1 cellular context compared by ENCODE assay signal in the genomic region with DNA sequence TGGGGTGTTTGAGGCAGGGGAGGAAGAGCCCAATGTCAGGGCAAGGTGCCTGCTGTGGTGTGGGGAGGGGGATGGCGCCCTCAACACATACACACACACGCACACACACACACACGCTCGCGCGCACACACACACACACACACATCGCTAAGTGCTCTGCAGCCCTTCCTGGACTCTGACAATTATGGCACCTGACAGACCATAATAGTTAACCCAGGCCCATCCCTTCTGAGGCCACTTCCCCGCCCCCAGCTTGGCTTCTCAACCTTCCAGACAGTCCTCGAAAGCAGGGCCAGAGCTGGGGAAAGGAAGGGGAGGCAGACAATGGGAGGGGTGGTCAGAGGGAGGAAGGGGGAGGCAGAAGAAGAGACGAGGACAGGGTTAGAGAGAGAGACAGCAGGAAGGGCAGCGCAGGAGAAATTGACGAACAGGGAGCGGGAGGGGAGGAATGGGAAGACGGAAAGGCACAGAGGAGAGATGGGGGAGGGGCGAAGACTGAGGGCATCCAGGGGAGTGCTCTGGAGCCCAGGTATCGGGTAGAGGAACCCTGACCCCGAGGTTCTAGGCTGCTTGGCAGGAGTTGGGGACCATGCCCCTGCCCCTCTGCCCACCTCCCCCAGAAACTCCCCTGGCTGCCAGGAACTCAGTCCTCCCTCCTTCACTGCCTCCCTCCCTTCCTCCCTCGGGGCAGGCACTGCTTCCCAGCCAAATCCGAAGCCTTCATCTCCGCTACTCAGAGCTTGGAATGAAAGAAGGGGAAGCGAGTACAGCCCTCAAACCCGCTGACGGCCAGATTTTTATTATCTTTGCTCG.
TF ChIP-seq lines count a peak whose summit lies in the region.

No MANE protein-coding gene starts in this region.

TF ChIP-seq in HepG2, 621 proteins besides CTCF, POLR2A, EP300 and RAD21 (continued from another document and continues in another):
- TF ChIP-seq, protein P1, sequence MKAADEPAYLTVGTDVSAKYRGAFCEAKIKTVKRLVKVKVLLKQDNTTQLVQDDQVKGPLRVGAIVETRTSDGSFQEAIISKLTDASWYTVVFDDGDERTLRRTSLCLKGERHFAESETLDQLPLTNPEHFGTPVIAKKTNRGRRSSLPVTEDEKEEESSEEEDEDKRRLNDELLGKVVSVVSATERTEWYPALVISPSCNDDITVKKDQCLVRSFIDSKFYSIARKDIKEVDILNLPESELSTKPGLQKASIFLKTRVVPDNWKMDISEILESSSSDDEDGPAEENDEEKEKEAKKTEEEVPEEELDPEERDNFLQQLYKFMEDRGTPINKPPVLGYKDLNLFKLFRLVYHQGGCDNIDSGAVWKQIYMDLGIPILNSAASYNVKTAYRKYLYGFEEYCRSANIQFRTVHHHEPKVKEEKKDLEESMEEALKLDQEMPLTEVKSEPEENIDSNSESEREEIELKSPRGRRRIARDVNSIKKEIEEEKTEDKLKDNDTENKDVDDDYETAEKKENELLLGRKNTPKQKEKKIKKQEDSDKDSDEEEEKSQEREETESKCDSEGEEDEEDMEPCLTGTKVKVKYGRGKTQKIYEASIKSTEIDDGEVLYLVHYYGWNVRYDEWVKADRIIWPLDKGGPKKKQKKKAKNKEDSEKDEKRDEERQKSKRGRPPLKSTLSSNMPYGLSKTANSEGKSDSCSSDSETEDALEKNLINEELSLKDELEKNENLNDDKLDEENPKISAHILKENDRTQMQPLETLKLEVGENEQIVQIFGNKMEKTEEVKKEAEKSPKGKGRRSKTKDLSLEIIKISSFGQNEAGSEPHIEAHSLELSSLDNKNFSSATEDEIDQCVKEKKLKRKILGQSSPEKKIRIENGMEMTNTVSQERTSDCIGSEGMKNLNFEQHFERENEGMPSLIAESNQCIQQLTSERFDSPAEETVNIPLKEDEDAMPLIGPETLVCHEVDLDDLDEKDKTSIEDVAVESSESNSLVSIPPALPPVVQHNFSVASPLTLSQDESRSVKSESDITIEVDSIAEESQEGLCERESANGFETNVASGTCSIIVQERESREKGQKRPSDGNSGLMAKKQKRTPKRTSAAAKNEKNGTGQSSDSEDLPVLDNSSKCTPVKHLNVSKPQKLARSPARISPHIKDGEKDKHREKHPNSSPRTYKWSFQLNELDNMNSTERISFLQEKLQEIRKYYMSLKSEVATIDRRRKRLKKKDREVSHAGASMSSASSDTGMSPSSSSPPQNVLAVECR (CRISPR knock-in tag; IDR thresholded peaks at IDR 0.05; ENCODE audit: borderline replicate concordance) = peak; percentile 54; the same call in 1 of the 2 replicates
- TF ChIP-seq ZNF746 (CRISPR knock-in tag; IDR thresholded peaks at IDR 0.05) (no peak), ZNF235 (CRISPR knock-in tag; IDR thresholded peaks at IDR 0.05; ENCODE audit: borderline replicate concordance) (no peak), ZGPAT (CRISPR knock-in tag; IDR thresholded peaks at IDR 0.05) (no peak), FOXC1 (CRISPR knock-in tag; IDR thresholded peaks at IDR 0.05; ENCODE audit: borderline replicate concordance) (no peak), GATA4 (IDR thresholded peaks at IDR 0.05; ENCODE audit: borderline replicate concordance, low read depth) (no peak), ZNF383 (CRISPR knock-in tag; IDR thresholded peaks at IDR 0.05; ENCODE audit: borderline replicate concordance) (no peak), ZNF788 (CRISPR knock-in tag; IDR thresholded peaks at IDR 0.05; ENCODE audit: borderline replicate concordance) (peak; percentile 76; the same call in 1 of the 2 replicates), TOE1 (CRISPR knock-in tag; IDR thresholded peaks at IDR 0.05) (no peak), ZNF367 (CRISPR knock-in tag; IDR thresholded peaks at IDR 0.05; ENCODE audit: borderline replicate concordance) (no peak), ZNF816 (CRISPR knock-in tag; IDR thresholded peaks at IDR 0.05; ENCODE audit: borderline replicate concordance) (no peak), ZNF484 (CRISPR knock-in tag; IDR thresholded peaks at IDR 0.05; ENCODE audit: borderline replicate concordance, low read depth) (no peak), JDP2 (CRISPR knock-in tag; IDR thresholded peaks at IDR 0.05; ENCODE audit: borderline replicate concordance) (no peak), KLF11 (CRISPR knock-in tag; IDR thresholded peaks at IDR 0.05) (0 out of 2 replicates have a peak, but pooled peaks have one; percentile 40), ZNF24 (IDR thresholded peaks at IDR 0.05) (no peak), RARA (CRISPR knock-in tag; IDR thresholded peaks at IDR 0.05) (peak; percentile 72), ZNF275 (CRISPR knock-in tag; IDR thresholded peaks at IDR 0.05; ENCODE audit: borderline replicate concordance) (no peak), DR1 (CRISPR knock-in tag; IDR thresholded peaks at IDR 0.05) (no peak), YEATS2 (CRISPR knock-in tag; IDR thresholded peaks at IDR 0.05; ENCODE audit: borderline replicate concordance) (0 out of 2 replicates have a peak, but pooled peaks have one; percentile 37), RBAK (CRISPR knock-in tag; IDR thresholded peaks at IDR 0.05) (no peak), ZBTB42 (CRISPR knock-in tag; IDR thresholded peaks at IDR 0.05) (no peak), NAIF1 (CRISPR knock-in tag; IDR thresholded peaks at IDR 0.05; ENCODE audit: borderline replicate concordance) (no peak), ZNF510 (CRISPR knock-in tag; IDR thresholded peaks at IDR 0.05; ENCODE audit: low read depth) (no peak), PAWR (CRISPR knock-in tag; IDR thresholded peaks at IDR 0.05; ENCODE audit: borderline replicate concordance) (no peak), ZUFSP (CRISPR knock-in tag; IDR thresholded peaks at IDR 0.05; ENCODE audit: borderline replicate concordance) (no peak), AKNA (CRISPR knock-in tag; IDR thresholded peaks at IDR 0.05; ENCODE audit: borderline replicate concordance) (no peak), ZNF607 (CRISPR knock-in tag; IDR thresholded peaks at IDR 0.05; ENCODE audit: borderline replicate concordance) (0 out of 2 replicates have a peak, but pooled peaks have one; percentile 52)
- TF ChIP-seq, protein P2, sequence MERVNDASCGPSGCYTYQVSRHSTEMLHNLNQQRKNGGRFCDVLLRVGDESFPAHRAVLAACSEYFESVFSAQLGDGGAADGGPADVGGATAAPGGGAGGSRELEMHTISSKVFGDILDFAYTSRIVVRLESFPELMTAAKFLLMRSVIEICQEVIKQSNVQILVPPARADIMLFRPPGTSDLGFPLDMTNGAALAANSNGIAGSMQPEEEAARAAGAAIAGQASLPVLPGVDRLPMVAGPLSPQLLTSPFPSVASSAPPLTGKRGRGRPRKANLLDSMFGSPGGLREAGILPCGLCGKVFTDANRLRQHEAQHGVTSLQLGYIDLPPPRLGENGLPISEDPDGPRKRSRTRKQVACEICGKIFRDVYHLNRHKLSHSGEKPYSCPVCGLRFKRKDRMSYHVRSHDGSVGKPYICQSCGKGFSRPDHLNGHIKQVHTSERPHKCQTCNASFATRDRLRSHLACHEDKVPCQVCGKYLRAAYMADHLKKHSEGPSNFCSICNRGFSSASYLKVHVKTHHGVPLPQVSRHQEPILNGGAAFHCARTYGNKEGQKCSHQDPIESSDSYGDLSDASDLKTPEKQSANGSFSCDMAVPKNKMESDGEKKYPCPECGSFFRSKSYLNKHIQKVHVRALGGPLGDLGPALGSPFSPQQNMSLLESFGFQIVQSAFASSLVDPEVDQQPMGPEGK (CRISPR knock-in tag; IDR thresholded peaks at IDR 0.05) = peak; percentile 73
- TF ChIP-seq, protein P3, sequence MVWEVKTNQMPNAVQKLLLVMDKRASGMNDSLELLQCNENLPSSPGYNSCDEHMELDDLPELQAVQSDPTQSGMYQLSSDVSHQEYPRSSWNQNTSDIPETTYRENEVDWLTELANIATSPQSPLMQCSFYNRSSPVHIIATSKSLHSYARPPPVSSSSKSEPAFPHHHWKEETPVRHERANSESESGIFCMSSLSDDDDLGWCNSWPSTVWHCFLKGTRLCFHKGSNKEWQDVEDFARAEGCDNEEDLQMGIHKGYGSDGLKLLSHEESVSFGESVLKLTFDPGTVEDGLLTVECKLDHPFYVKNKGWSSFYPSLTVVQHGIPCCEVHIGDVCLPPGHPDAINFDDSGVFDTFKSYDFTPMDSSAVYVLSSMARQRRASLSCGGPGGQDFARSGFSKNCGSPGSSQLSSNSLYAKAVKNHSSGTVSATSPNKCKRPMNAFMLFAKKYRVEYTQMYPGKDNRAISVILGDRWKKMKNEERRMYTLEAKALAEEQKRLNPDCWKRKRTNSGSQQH (CRISPR knock-in tag; IDR thresholded peaks at IDR 0.05; ENCODE audit: low read depth) = no peak
- TF ChIP-seq, protein P4, sequence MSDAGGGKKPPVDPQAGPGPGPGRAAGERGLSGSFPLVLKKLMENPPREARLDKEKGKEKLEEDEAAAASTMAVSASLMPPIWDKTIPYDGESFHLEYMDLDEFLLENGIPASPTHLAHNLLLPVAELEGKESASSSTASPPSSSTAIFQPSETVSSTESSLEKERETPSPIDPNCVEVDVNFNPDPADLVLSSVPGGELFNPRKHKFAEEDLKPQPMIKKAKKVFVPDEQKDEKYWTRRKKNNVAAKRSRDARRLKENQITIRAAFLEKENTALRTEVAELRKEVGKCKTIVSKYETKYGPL (CRISPR knock-in tag; IDR thresholded peaks at IDR 0.05) = no peak
